ENCODE assay signal across 14 cellular contexts in the genomic region with DNA sequence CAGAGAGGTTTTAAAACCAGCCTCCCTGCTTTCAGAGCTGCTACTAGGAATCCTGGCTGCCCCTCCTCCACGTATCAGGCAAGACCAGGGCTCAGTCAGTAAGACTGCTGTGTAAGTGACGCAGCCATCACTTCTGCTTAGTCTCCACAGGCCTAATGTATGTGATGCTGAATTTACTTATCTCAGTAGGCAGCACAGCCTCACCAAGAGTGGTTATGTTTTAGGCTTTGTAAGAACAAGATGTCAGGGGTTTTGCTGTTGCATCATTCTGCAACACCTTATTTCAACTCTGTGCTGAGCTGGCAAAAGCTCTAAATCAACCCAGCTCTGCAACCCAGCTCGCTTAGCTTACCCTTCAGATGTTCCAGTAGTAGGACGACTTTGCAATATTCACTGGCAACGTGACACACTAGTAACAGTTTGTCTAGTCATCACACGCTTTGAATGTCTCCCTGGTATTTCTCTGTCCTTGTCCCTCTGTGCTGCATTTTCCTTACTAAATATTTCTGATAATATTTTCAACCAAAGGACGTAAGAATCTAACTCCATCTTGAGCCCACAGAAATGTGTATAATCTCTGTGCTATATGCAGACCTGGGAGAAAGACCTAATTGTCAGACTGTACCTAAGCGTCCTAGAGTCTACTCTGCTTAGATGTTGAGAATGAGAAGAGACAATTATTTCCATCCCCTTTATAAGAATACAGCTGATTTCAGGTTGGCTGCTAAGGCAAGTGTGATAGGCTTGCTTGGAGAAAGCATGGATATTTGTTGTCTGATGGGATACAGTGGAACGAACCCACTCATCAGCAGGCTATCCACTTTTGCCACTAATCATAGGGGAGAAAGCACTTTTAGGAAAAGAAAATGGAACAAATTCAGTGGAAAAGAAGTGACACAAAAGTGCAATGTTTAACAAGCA.
DNase-seq lines count a peak whose midpoint lies in the region; ATAC-seq and TF ChIP-seq lines count a peak whose summit lies in the region.
"Had no signal": no experiment of that assay in that cellular context is flagged by ENCODE, and none has a peak within 500 bp of the region (broad histone marks: within the 10 kb centered on the region; RNA-seq: fewer than 3 reads in every experiment).

No MANE protein-coding gene starts in this region.

- H3K4me3 Mint-ChIP-seq in nephron progenitor cell, result no peak overlapping the region

- ATAC-seq in SK-N-SH treated with all-trans-retinoic acid at 6 μM for 48 hours (peak; percentile 64), HG02970 (IDR thresholded peaks at IDR 0.05; ENCODE audit: low FRiP score, unreplicated experiment) (no peak), HG03354 (IDR thresholded peaks at IDR 0.05; ENCODE audit: poor library complexity, severe bottlenecking, unreplicated experiment) (no peak)
- ATAC-seq: activated naive CD4-positive, alpha-beta T cell treated with anti-CD3 and anti-CD28 coated beads, Interleukin-2, amount 50 U/mL, for 72 hours had no signal

- H3K36me3 Mint-ChIP-seq in nephron progenitor cell (ENCODE audit: low read depth), result no peaks in the 10 kb centered on the region
- H3K36me3 Mint-ChIP-seq: activated naive CD4-positive, alpha-beta T cell treated with anti-CD3 and anti-CD28 coated beads, Interleukin-2, amount 50 U/mL, for 72 hours had no signal

- no peaks in the 10 kb centered on the region for H3K9me3 Mint-ChIP-seq in nephron progenitor cell
- H3K9me3 Mint-ChIP-seq: activated naive CD4-positive, alpha-beta T cell treated with anti-CD3 and anti-CD28 coated beads, Interleukin-2, amount 50 U/mL, for 72 hours had no signal

- peaks cover 33% of the 10 kb centered on the region for H3K4me1 Mint-ChIP-seq in nephron progenitor cell

- H3K4me3 ChIP-seq in H7 (ENCODE audit: insufficient read depth, low read depth, low read length) (no peak overlapping the region), fibroblast of mammary gland (ENCODE audit: control insufficient read depth, low read depth, low read length) (no peak overlapping the region)
- H3K4me3 ChIP-seq: lung, SJCRH30 had no signal

- no peaks in the 10 kb centered on the region for H3K36me3 ChIP-seq in H7 (replicated peaks; ENCODE audit: control insufficient read depth, insufficient read depth, low read length)
- H3K36me3 ChIP-seq: SJCRH30 had no signal

- DNase-seq in H7 (peak; percentile 40), fibroblast of mammary gland (ENCODE audit: low read depth) (peak; percentile 55), nephron progenitor cell (peak; percentile 20), NCI-H2196 treated with DMSO at 0.1 percent for 48 hours (lab: John Stamatoyannopoulos, UW; ENCODE audit: unreplicated experiment) (no peak), HPDE6-E6E7 (ENCODE audit: extremely low spot score) (no peak)
- DNase-seq: Calu3, KBM-7, NCI-H226, SJCRH30 had no signal

- TF ChIP-seq CTCF in fibroblast of mammary gland (conservative IDR thresholded peaks at IDR 0.05; ENCODE audit: control insufficient read depth, insufficient read depth, low read depth, low read length), result no peak
- TF ChIP-seq CTCF in nephron progenitor cell (IDR thresholded peaks at IDR 0.05), result no peak

- H3K27ac Mint-ChIP-seq in nephron progenitor cell, result peak overlapping the region; percentile 1
- H3K27ac Mint-ChIP-seq: activated naive CD4-positive, alpha-beta T cell treated with anti-CD3 and anti-CD28 coated beads, Interleukin-2, amount 50 U/mL, for 72 hours had no signal

- H3K27me3 Mint-ChIP-seq in nephron progenitor cell (ENCODE audit: low read depth, poor library complexity), result no peaks in the 10 kb centered on the region

- H3K27me3 ChIP-seq in H7 (ENCODE audit: control insufficient read depth, insufficient read depth, low read length), result no peaks in the 10 kb centered on the region
- H3K27me3 ChIP-seq: SJCRH30 had no signal

TF ChIP-seq in SK-N-SH treated with all-trans-retinoic acid at 6 μM for 48 hours, 23 proteins besides CTCF, POLR2A, EP300 and RAD21:
- TF ChIP-seq ISL1 (CRISPR knock-in tag; IDR thresholded peaks at IDR 0.05), result no peak
- no peak for TF ChIP-seq RARB (CRISPR knock-in tag; IDR thresholded peaks at IDR 0.05)
- TF ChIP-seq, protein P1, sequence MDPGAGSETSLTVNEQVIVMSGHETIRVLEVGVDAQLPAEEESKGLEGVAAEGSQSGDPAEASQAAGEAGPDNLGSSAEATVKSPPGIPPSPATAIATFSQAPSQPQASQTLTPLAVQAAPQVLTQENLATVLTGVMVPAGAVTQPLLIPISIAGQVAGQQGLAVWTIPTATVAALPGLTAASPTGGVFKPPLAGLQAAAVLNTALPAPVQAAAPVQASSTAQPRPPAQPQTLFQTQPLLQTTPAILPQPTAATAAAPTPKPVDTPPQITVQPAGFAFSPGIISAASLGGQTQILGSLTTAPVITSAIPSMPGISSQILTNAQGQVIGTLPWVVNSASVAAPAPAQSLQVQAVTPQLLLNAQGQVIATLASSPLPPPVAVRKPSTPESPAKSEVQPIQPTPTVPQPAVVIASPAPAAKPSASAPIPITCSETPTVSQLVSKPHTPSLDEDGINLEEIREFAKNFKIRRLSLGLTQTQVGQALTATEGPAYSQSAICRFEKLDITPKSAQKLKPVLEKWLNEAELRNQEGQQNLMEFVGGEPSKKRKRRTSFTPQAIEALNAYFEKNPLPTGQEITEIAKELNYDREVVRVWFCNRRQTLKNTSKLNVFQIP (CRISPR knock-in tag; IDR thresholded peaks at IDR 0.05; ENCODE audit: borderline replicate concordance, low read depth), result no peak
- TF ChIP-seq BACH2 (CRISPR knock-in tag; IDR thresholded peaks at IDR 0.05; ENCODE audit: borderline replicate concordance), result no peak
- TF ChIP-seq, protein P2, sequence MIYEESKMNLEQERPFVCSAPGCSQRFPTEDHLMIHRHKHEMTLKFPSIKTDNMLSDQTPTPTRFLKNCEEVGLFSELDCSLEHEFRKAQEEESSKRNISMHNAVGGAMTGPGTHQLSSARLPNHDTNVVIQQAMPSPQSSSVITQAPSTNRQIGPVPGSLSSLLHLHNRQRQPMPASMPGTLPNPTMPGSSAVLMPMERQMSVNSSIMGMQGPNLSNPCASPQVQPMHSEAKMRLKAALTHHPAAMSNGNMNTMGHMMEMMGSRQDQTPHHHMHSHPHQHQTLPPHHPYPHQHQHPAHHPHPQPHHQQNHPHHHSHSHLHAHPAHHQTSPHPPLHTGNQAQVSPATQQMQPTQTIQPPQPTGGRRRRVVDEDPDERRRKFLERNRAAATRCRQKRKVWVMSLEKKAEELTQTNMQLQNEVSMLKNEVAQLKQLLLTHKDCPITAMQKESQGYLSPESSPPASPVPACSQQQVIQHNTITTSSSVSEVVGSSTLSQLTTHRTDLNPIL (CRISPR knock-in tag; IDR thresholded peaks at IDR 0.05; ENCODE audit: low read depth), result no peak
- TF ChIP-seq ZC3H10 (CRISPR knock-in tag; IDR thresholded peaks at IDR 0.05), result no peak
- no peak for TF ChIP-seq ESRRG (CRISPR knock-in tag; IDR thresholded peaks at IDR 0.05)
- no peak for TF ChIP-seq TOX (CRISPR knock-in tag; IDR thresholded peaks at IDR 0.05; ENCODE audit: borderline replicate concordance)
- no peak for TF ChIP-seq TCF4 (CRISPR knock-in tag; IDR thresholded peaks at IDR 0.05; ENCODE audit: borderline replicate concordance)

Comparison
In these comparisons a context has a peak if more than half of its experiments do, and no peak if none do; other contexts are left out.
1. DNase-seq: peak in H7 (single experiment), fibroblast of mammary gland (single experiment) and nephron progenitor cell (single experiment); none in NCI-H2196 treated with DMSO at 0.1 percent for 48 hours (single experiment) and HPDE6-E6E7 (single experiment).